In the genomic region with DNA sequence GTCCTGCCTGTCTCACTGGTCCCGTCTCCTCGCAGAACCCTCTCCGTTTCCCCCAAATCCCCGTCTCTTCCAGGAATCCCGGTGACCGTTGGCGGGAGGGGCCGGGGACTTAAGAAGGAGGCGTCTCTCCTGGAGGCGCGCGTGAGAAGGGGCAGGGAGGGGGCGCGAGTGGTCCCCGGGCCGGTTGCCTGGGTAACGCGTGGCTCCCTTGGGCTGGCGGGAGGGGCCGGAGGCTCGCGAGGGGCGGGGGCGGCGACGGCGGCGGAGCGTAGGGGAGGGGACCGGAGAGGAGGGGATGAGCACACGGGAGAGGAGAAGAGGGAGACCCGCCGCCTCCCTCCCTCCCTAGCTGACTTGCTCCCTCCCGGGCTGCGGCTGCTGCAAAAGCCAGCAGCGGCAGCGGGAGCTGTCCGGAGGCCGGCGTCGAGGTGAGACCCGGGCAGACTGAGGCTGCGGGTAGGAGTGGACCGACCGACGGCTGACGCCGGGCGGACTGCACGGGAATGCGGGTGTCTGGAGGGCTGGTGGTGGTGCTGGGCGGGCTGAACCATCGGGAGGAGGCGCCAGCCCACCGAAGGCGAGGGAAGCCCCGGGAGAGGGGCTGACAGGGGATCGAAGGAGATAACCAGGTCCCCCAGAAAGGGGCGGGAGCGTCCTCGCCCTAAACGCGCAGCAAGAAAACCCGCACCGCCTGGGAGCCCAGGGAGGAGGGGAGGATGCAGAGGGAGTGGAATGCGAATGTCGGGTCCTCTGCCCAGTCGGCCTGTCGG, we compare ENCODE assay signal across 8 cellular contexts. TPM values are rescaled to one million over a fixed set of nuclear protein-coding genes. Genes with fewer than 3 reads are reported as not detected.
DNase-seq lines count a peak whose midpoint lies in the region; ATAC-seq and TF ChIP-seq lines count a peak whose summit lies in the region.

PRRT2 (plus strand) TSS at position 298 of the 770 bp plus-strand sequence. CDS start 862 bp downstream, outside the sequence.

- in situ Hi-C loops in IMR-90 (cut with MboI; ENCODE audit: low sequenced_read_pairs): no loop called here

- H3K36me3 ChIP-seq in BLaER1: peaks cover 20% of the 10 kb centered on the region
- peaks cover 12% of the 10 kb centered on the region for H3K36me3 ChIP-seq in IMR-90 (ENCODE audit: control insufficient read depth, insufficient read depth, low read length)

- H3K9me3 ChIP-seq in BLaER1: no peaks in the 10 kb centered on the region
- H3K9me3 ChIP-seq in IMR-90 (ENCODE audit: control insufficient read depth, insufficient read depth, low read length): no peaks in the 10 kb centered on the region

- peak within 1 kb of the TSS; percentile 28 to 55; a peak in 2 of 4 replicates for H4K8ac ChIP-seq in IMR-90 (ENCODE audit: low read depth in 2 of 2, low read length in 2 of 2)

- H3K4me2 ChIP-seq in BLaER1 (peak within 1 kb of the TSS; percentile 99), IMR-90 (ENCODE audit: low read depth, low read length) (peak within 1 kb of the TSS; percentile 79)

- H2BK20ac ChIP-seq in IMR-90 (ENCODE audit: low read depth, low read length): peak within 1 kb of the TSS; percentile 3; the same call in 1 of the 2 replicates

- POLR2A ChIA-PET in IMR-90 (lab: Charles Lee; ENCODE audit: unreplicated experiment): no interaction called here
- POLR2A ChIA-PET in T-cell (lab: Charles Lee): no interaction called here

- peaks cover 59 to 80% (median 63%) of the 10 kb centered on the region in 3 donors for H3K4me1 Mint-ChIP-seq in T-cell

- DNase-seq in IMR-90: peak; percentile 43
- peak in 5 of 34 experiments; percentile 18 to 48 (median 31) for DNase-seq in T-cell
- peak; percentile 87 for DNase-seq in cerebellar cortex (ENCODE audit: low spot score)
- peak; percentile 92 for DNase-seq in left kidney (ENCODE audit: low read depth, low spot score)
- peak; percentile 36 to 56 for DNase-seq in stimulated activated CD4-positive, alpha-beta T cell treated with anti-CD3 and anti-CD28 coated beads, Interleukin-4, amount 100 ng/mL, for 4 hours
- DNase-seq in posterior vena cava (ENCODE audit: low spot score): no peak

- H4K91ac ChIP-seq in IMR-90 (ENCODE audit: insufficient read depth, low read depth, low read length): peak within 1 kb of the TSS; percentile 72

- H2AK5ac ChIP-seq in IMR-90 (ENCODE audit: low read depth, low read length): peak within 1 kb of the TSS; percentile 86

- no TSS peak for BruUV-seq in IMR-90 (replicated peaks; lab: Mats Ljungman, UMichigan)

- peak within 1 kb of the TSS; percentile 25 for H4K5ac ChIP-seq in IMR-90 (ENCODE audit: low read depth, low read length)

- H3K9ac ChIP-seq in BLaER1 (peak within 1 kb of the TSS; percentile 98), IMR-90 (ENCODE audit: low read depth, low read length) (peak within 1 kb of the TSS; percentile 68)

- H4K20me1 ChIP-seq in BLaER1 (peaks cover 37% of the 10 kb centered on the region), IMR-90 (ENCODE audit: insufficient read depth, low read length) (peaks cover 30% of the 10 kb centered on the region)

- peak within 1 kb of the TSS; percentile 54; the same call in 1 of the 2 replicates for H3K56ac ChIP-seq in IMR-90 (ENCODE audit: extremely low read depth, insufficient read depth, low read length)

- peak within 1 kb of the TSS; percentile 55 for H2BK120ac ChIP-seq in IMR-90 (ENCODE audit: low read depth, low read length)

- peak within 1 kb of the TSS; percentile 94 for H3K23ac ChIP-seq in IMR-90 (ENCODE audit: low read depth, low read length)

- peaks cover 0 to 2% of the 10 kb centered on the region in 2 donors for H3K27me3 Mint-ChIP-seq in T-cell

- H3K27ac ChIP-seq in BLaER1 (peak within 1 kb of the TSS; percentile 86), IMR-90 (ENCODE audit: insufficient read depth, low read length) (peak within 1 kb of the TSS; percentile 83)

- H3K36me3 Mint-ChIP-seq in T-cell: peaks cover 14% of the 10 kb centered on the region

- H3K4ac ChIP-seq in IMR-90 (ENCODE audit: low read depth, low read length): peak within 1 kb of the TSS; percentile 86

- H3K79me1 ChIP-seq in IMR-90 (ENCODE audit: low read depth in 1 of 2, low read length in 2 of 2): peaks cover 11 to 53% of the 10 kb centered on the region in 2 experiments; a peak in 3 of 4 replicates

- CTCF ChIA-PET in IMR-90 (lab: Yijun Ruan, JAX): interaction anchor here (1.4 kb wide), 1 partner anchor 20 kb away, joined by 3 read pairs; no protein-coding TSS in a partner anchor
- CTCF ChIA-PET in T-cell (lab: Charles Lee): interaction anchor here in 1 of 2 donors (0.5 kb wide), 1 partner anchor 637 kb away, joined by 3 read pairs; no protein-coding TSS in a partner anchor

- peak within 1 kb of the TSS; percentile 47; the same call in 2 of the 3 replicates for H2BK15ac ChIP-seq in IMR-90 (ENCODE audit: low read depth, low read length)

- peaks cover 13% of the 10 kb centered on the region for H3K9me1 ChIP-seq in IMR-90 (ENCODE audit: insufficient read depth, low read length)

- peak within 1 kb of the TSS; percentile 90 for H2AFZ ChIP-seq in IMR-90 (replicated peaks; ENCODE audit: low read length, poor library complexity)

- H3K4me3 ChIP-seq in BLaER1 (peak within 1 kb of the TSS; percentile 83), IMR-90 (ENCODE audit: insufficient read depth, low read depth, low read length) (peak within 1 kb of the TSS; percentile 80)

- peak within 1 kb of the TSS; percentile 81 to 90 (median 82) for H3K4me3 Mint-ChIP-seq in T-cell

- dilution Hi-C loops in IMR-90 (cut with HindIII; ENCODE audit: low sequenced_read_pairs, unreplicated experiment): no loop called here

- TF ChIP-seq RAD21 in IMR-90 (IDR thresholded peaks at IDR 0.05; ENCODE audit: low read length): no peak

- H3K9me3 Mint-ChIP-seq in T-cell: no peaks in the 10 kb centered on the region

- H3K27me3 ChIP-seq in BLaER1 (no peaks in the 10 kb centered on the region), IMR-90 (ENCODE audit: control insufficient read depth, insufficient read depth, low read length) (no peaks in the 10 kb centered on the region)

- peak within 1 kb of the TSS; percentile 80 for H3K14ac ChIP-seq in IMR-90 (replicated peaks; ENCODE audit: low read depth, low read length)

- TF ChIP-seq CTCF in IMR-90 (conservative IDR thresholded peaks at IDR 0.05; ENCODE audit: low read depth, low read length): no peak

- no peak for TF ChIP-seq POLR2A in IMR-90 (IDR thresholded peaks at IDR 0.05; ENCODE audit: low read depth, low read length)

- peak within 1 kb of the TSS; percentile 37 for H2BK5ac ChIP-seq in IMR-90 (ENCODE audit: low read depth, low read length, poor library complexity, severe bottlenecking)

- H3K27ac Mint-ChIP-seq in T-cell: peak within 1 kb of the TSS; percentile 87 to 94

- peak within 1 kb of the TSS; percentile 26 for H3K18ac ChIP-seq in IMR-90 (ENCODE audit: low read depth, low read length)

- H3K4me1 ChIP-seq in BLaER1: peaks cover 65% of the 10 kb centered on the region
- peaks cover 27% of the 10 kb centered on the region for H3K4me1 ChIP-seq in IMR-90 (ENCODE audit: control insufficient read depth, insufficient read depth, low read length)

- peak within 1 kb of the TSS; percentile 98 for H2AK9ac ChIP-seq in IMR-90 (replicated peaks; ENCODE audit: low read depth, low read length, poor library complexity)

- ATAC-seq in IMR-90 (ENCODE audit: low read depth) (peak; percentile 1; the same call in 1 of the 2 replicates), T-cell (replicated peaks in 1 of 4) (no peak), esophagus mucosa (no peak)

- 0% methylated on average over 7 of the region's 69 CpGs; no CpG with 5 or more reads in 1 of the 2 experiments for WGBS in IMR-90 (ENCODE audit: extremely low coverage in 2 of 2, insufficient read length in 1 of 2), 2 experiments

- intact Hi-C loops in IMR-90 (cut with micrococcal nuclease): loop anchor here (2.0 kb wide), 1 partner anchor 187 kb away; no protein-coding TSS in a partner anchor
- intact Hi-C loops in posterior vena cava (cut with DNase I): no loop called here

TF ChIP-seq in IMR-90, 13 proteins besides CTCF, POLR2A, EP300 and RAD21:
- TF ChIP-seq NFE2L2 (IDR thresholded peaks at IDR 0.05; ENCODE audit: low read depth, low read length): no peak
- no peak for TF ChIP-seq ELK1 (IDR thresholded peaks at IDR 0.05; ENCODE audit: borderline replicate concordance, low read depth, low read length)
- TF ChIP-seq MXI1 (IDR thresholded peaks at IDR 0.05; ENCODE audit: borderline replicate concordance, low read depth, low read length): no peak
- TF ChIP-seq CHD1 (IDR thresholded peaks at IDR 0.05; ENCODE audit: low read depth, low read length): no peak
- peak; percentile 63; the same call in 1 of the 2 replicates for TF ChIP-seq MAZ (IDR thresholded peaks at IDR 0.05; ENCODE audit: borderline replicate concordance, low read depth, low read length)
- TF ChIP-seq CEBPB (IDR thresholded peaks at IDR 0.05; ENCODE audit: low read depth, low read length): no peak
- TF ChIP-seq RFX5 (IDR thresholded peaks at IDR 0.05; ENCODE audit: low read depth, low read length): no peak
TF ChIP-seq in IMR-90: peak in this region for 1.

RNA-seq across cellular contexts. Expression of gene PRRT2, which starts in this region (rescaled TPM):
- total RNA-seq in IMR-90 (2012; rRNA removed) (0.90 and 1.4 TPM in 2 replicates), T-cell (1 to 10 TPM; 2.4 to 7.9 (median 4.4) TPM), posterior vena cava (1 to 10 TPM; 5.0 to 5.4 TPM), esophagus mucosa (not detected)
- 10.5 and 10.7 TPM in 2 replicates for polyA plus RNA-seq in IMR-90 (2012; rRNA removed)
- 2.2 and 2.7 TPM in 2 replicates for polyA plus RNA-seq in IMR-90 (2012; cell fraction: cytosol; rRNA removed)
- polyA plus RNA-seq in IMR-90 (2012; cell fraction: nucleus; rRNA removed; ENCODE audit: low replicate concordance): 150 and 201 TPM in 2 replicates
